8 cellular contexts compared by ENCODE assay signal in genomic region chr12:52033506-52034258, GRCh38. TPM values are rescaled to one million over a fixed set of nuclear protein-coding genes. Genes with fewer than 3 reads are reported as not detected.
DNase-seq lines count a peak whose midpoint lies in the region; TF ChIP-seq lines count a peak whose summit lies in the region.

No MANE protein-coding gene starts in this region.

- BruUV-seq in Caco-2 (replicated peaks; lab: Mats Ljungman, UMichigan), result TSS peak; percentile 94

- peaks cover 19% of the 10 kb centered on the region for H3K4me1 Mint-ChIP-seq in Caco-2 (ENCODE audit: low read depth, unreplicated experiment)

- WGBS in prostate gland, result 73% methylated on average over 12 of the region's 12 CpGs

- no peaks in the 10 kb centered on the region for H3K9me3 ChIP-seq in Caco-2
- 0 out of 2 replicates have a peak, but pooled peaks cover 4% of the 10 kb centered on the region for H3K9me3 ChIP-seq in SJSA1 (replicated peaks)
- no peaks in the 10 kb centered on the region for H3K9me3 ChIP-seq in prostate gland

- peak overlapping the region; percentile 92 for H3K27ac Mint-ChIP-seq in Caco-2 (ENCODE audit: unreplicated experiment)

- no peaks in the 10 kb centered on the region for H3K36me3 ChIP-seq in Caco-2 (ENCODE audit: control insufficient read depth, insufficient read depth, low read length)
- H3K36me3 ChIP-seq in SJSA1, result peaks cover 4% of the 10 kb centered on the region; the same call in 1 of the 2 replicates
- H3K36me3 ChIP-seq in prostate gland, result no peaks in the 10 kb centered on the region

- no peaks in the 10 kb centered on the region for H3K27me3 Mint-ChIP-seq in Caco-2 (ENCODE audit: insufficient read depth, unreplicated experiment)

- CTCF ChIA-PET in Caco-2 (lab: Charles Lee), result interaction anchor here (0.7 to 5.6 kb wide), 8 partner anchors 8 to 107 kb away, joined by 3 to 54 read pairs (median 6); no protein-coding TSS in a partner anchor

- H3K36me3 Mint-ChIP-seq in Caco-2 (ENCODE audit: insufficient read depth, unreplicated experiment), result peaks cover 4% of the 10 kb centered on the region

- H3K4me3 ChIP-seq in Caco-2 (ENCODE audit: low read depth, low read length), result peak overlapping the region; percentile 29
- H3K4me3 ChIP-seq in SJSA1, result peak overlapping the region; percentile 28
- peak overlapping the region; percentile 47 for H3K4me3 ChIP-seq in fibroblast of mammary gland (ENCODE audit: control insufficient read depth, low read depth, low read length)
- peak overlapping the region; percentile 18 to 33 for H3K4me3 ChIP-seq in prostate gland

- H3K27me3 ChIP-seq in Caco-2 (replicated peaks; ENCODE audit: control insufficient read depth, insufficient read depth, low read length) (no peaks in the 10 kb centered on the region), SJSA1 (replicated peaks) (no peaks in the 10 kb centered on the region), prostate gland (replicated peaks; ENCODE audit: insufficient read depth) (no peaks in the 10 kb centered on the region)

- no peaks in the 10 kb centered on the region for H3K9me3 Mint-ChIP-seq in Caco-2 (ENCODE audit: unreplicated experiment)

- intact Hi-C loops in Caco-2 (cut with micrococcal nuclease; ENCODE audit: unreplicated experiment) (loop anchor here (1.0 kb wide), 3 partner anchors 8 to 36 kb away; partner anchors contain the start of genes ATG101 and NR4A1), prostate gland (cut with DNase I) (loop anchor here (2.0 kb wide), 1 partner anchor 17 kb away; the partner anchor contains the start of gene NR4A1)

- no peak for TF ChIP-seq POLR2A in prostate gland (IDR thresholded peaks at IDR 0.05)

- POLR2A ChIA-PET in Caco-2 (lab: Charles Lee), result interaction anchor here (0.5 to 2.9 kb wide), 9 partner anchors 11 to 893 kb away, joined by 3 to 88 read pairs (median 6); partner anchors contain the start of genes ATG101 and NR4A1

- H3K27ac ChIP-seq in SJSA1, result peak overlapping the region; percentile 83
- H3K27ac ChIP-seq in prostate gland, result peak overlapping the region; percentile 94 to 97

- H3K4me1 ChIP-seq in Caco-2, result peaks cover 27% of the 10 kb centered on the region
- H3K4me1 ChIP-seq in SJSA1 (replicated peaks), result peaks cover 27% of the 10 kb centered on the region
- peaks cover 5% of the 10 kb centered on the region for H3K4me1 ChIP-seq in prostate gland (replicated peaks)

- TF ChIP-seq CTCF in Caco-2 (IDR thresholded peaks at IDR 0.05; ENCODE audit: insufficient read depth in 1 of 2, low read depth in 1 of 2, low read length in 1 of 2, severe bottlenecking in 1 of 2, unreplicated experiment in 1 of 2), result no peak
- TF ChIP-seq CTCF in fibroblast of mammary gland (conservative IDR thresholded peaks at IDR 0.05; ENCODE audit: control insufficient read depth, insufficient read depth, low read depth, low read length), result no peak
- no peak for TF ChIP-seq CTCF in prostate gland (IDR thresholded peaks at IDR 0.05)

- H3K4me3 Mint-ChIP-seq in Caco-2 (ENCODE audit: unreplicated experiment), result peak overlapping the region; percentile 85

- DNase-seq in Caco-2 (no peak), SJSA1 (ENCODE audit: low read depth in 1 of 2, low spot score in 2 of 2) (no peak), fibroblast of mammary gland (ENCODE audit: low read depth) (no peak), prostate gland (ENCODE audit: low spot score) (no peak), DMS53 treated with DMSO at 0.1 percent for 48 hours (lab: John Stamatoyannopoulos, UW; ENCODE audit: unreplicated experiment) (no peak), SKM-1 (lab: John Stamatoyannopoulos, UW; ENCODE audit: unreplicated experiment) (no peak), NCI-H146 treated with DMSO at 0.1 percent for 48 hours (lab: John Stamatoyannopoulos, UW; ENCODE audit: unreplicated experiment) (no peak), NCI-H1417 (lab: John Stamatoyannopoulos, UW) (no peak)

RNA-seq across cellular contexts. Expression of gene NR4A1, which starts 17.6 kb away (rescaled TPM):
- total RNA-seq in Caco-2 (2022) (37.9 and 41.8 TPM in 2 replicates), prostate gland (100 to 1,000 TPM in 1 of 2 donors, 10 to 100 TPM in 1; 85.1 to 125 TPM)
- total RNA-seq in SJSA1 (2014; rRNA removed; shearing (Covaris generic)), result 3.7 and 7.0 TPM in 2 replicates

RNA-seq across cellular contexts. Expression of gene TAMALIN, which starts 26.9 kb away (rescaled TPM):
- total RNA-seq in Caco-2 (2022) (3.7 and 4.1 TPM in 2 replicates), prostate gland (10 to 100 TPM; 16.5 to 38.6 TPM)
- total RNA-seq in SJSA1 (2014; rRNA removed; shearing (Covaris generic)), result 6.8 and 13.1 TPM in 2 replicates

RNA-seq across cellular contexts. Expression of gene ATG101, which starts 36.1 kb away (rescaled TPM):
- 67.2 and 78.0 TPM in 2 replicates for total RNA-seq in Caco-2 (2022)
- 78.6 and 115 TPM in 2 replicates for total RNA-seq in SJSA1 (2014; rRNA removed; shearing (Covaris generic))
- total RNA-seq in prostate gland, result 10 to 100 TPM; 60.0 to 64.1 TPM

RNA-seq across cellular contexts. Expression of gene SMIM41, which starts 45.8 kb away (rescaled TPM):
- total RNA-seq in Caco-2 (2022), result not detected in 2 replicates
- not detected in 2 replicates for total RNA-seq in SJSA1 (2014; rRNA removed; shearing (Covaris generic))
- 10 to 100 TPM in 1 of 2 donors, 1 to 10 TPM in 1; 7.5 to 30.2 TPM for total RNA-seq in prostate gland
